Comparison of ENCODE assay signal across 1 cellular context in genomic region chr6:124722479-124722878, GRCh38.
TF ChIP-seq lines count a peak whose summit lies in the region.

No MANE protein-coding gene starts in this region.

TF ChIP-seq in GM23338, 12 proteins besides CTCF, POLR2A, EP300 and RAD21 (continued from another document):
- no peak for TF ChIP-seq POLR2AphosphoS5 (IDR thresholded peaks at IDR 0.05; ENCODE audit: low read depth)
- no peak for TF ChIP-seq EZH2phosphoT487 (IDR thresholded peaks at IDR 0.05; ENCODE audit: unreplicated experiment)
- no peak for TF ChIP-seq STAT1 (IDR thresholded peaks at IDR 0.05; ENCODE audit: unreplicated experiment)
- no peak for TF ChIP-seq ZNF462 (CRISPR knock-in tag; IDR thresholded peaks at IDR 0.05)
- no peak for TF ChIP-seq ZNF114 (CRISPR knock-in tag; IDR thresholded peaks at IDR 0.05)
- no peak for TF ChIP-seq JUNB (IDR thresholded peaks at IDR 0.05; ENCODE audit: unreplicated experiment)
- TF ChIP-seq ETS1 (IDR thresholded peaks at IDR 0.05), result no peak
- TF ChIP-seq CREB1 (CRISPR knock-in tag; IDR thresholded peaks at IDR 0.05; ENCODE audit: low read depth), result no peak
- no peak for TF ChIP-seq ZNF331 (CRISPR knock-in tag; IDR thresholded peaks at IDR 0.05; ENCODE audit: low read depth)
- TF ChIP-seq NANOG (IDR thresholded peaks at IDR 0.05; ENCODE audit: borderline replicate concordance), result no peak
